Comparison of ENCODE assay signal across 23 cellular contexts in genomic region chr1:30186586-30186985, GRCh38.
DNase-seq lines count a peak whose midpoint lies in the region; ATAC-seq and TF ChIP-seq lines count a peak whose summit lies in the region.
"Had no signal": no experiment of that assay in that cellular context is flagged by ENCODE, and none has a peak within 500 bp of the region (broad histone marks: within the 10 kb centered on the region; RNA-seq: fewer than 3 reads in every experiment).

No MANE protein-coding gene starts in this region.

- peak; percentile 20 for DNase-seq in endodermal cell
- DNase-seq in esophagus muscularis mucosa (ENCODE audit: extremely low spot score) = peak; percentile 60
- peak; percentile 7 for DNase-seq in sciatic nerve (ENCODE audit: low spot score)
- no peak for DNase-seq in HEK293T (ENCODE audit: extremely low spot score)
- no peak for DNase-seq in NCI-H2227 treated with DMSO at 0.1 percent for 48 hours (lab: John Stamatoyannopoulos, UW)
- DNase-seq: 8988T; ACHN; BE2C; C1 segment of cervical spinal cord; CD4-positive, alpha-beta memory T cell; CD4-positive, CD25-positive, alpha-beta regulatory T cell; CD8-positive, alpha-beta memory T cell; COR-L47; DMS 273 treated with DMSO at 0.1 percent for 48 hours; DMS153; DMS53; DMS79; DND-41; EL; GDM1 had no signal

- no peak for ATAC-seq in sciatic nerve
- ATAC-seq: GM12878 had no signal

- H3K27me3 Mint-ChIP-seq in endodermal cell (ENCODE audit: insufficient read depth) = no peaks in the 10 kb centered on the region
- H3K27me3 Mint-ChIP-seq: CD4-positive, CD25-positive, alpha-beta regulatory T cell had no signal

- H3K4me3 ChIP-seq in endodermal cell (ENCODE audit: low read length) (no peak overlapping the region), esophagus muscularis mucosa (no peak overlapping the region)
- H3K4me3 ChIP-seq: BLaER1, GM12878 had no signal

- H3K4me1 ChIP-seq in endodermal cell (ENCODE audit: control insufficient read depth, insufficient read depth, low read length) (no peaks in the 10 kb centered on the region), esophagus muscularis mucosa (peaks cover 9 to 15% (median 12%) of the 10 kb centered on the region in 4 donors)
- H3K4me1 ChIP-seq: BE2C, BLaER1 had no signal

- TF ChIP-seq CTCF in endodermal cell (conservative IDR thresholded peaks at IDR 0.05) = no peak
- no peak for TF ChIP-seq CTCF in esophagus muscularis mucosa (IDR thresholded peaks at IDR 0.05)

- no peak overlapping the region for H3K27ac Mint-ChIP-seq in endodermal cell
- H3K27ac Mint-ChIP-seq: CD14-positive monocyte; CD4-positive, alpha-beta memory T cell; CD4-positive, CD25-positive, alpha-beta regulatory T cell; CD8-positive, alpha-beta memory T cell had no signal

- CTCF ChIA-PET in HEK293T (lab: Yijun Ruan, JAX) = no interaction called here

- H3K9me3 ChIP-seq in endodermal cell (ENCODE audit: control insufficient read depth, low read length) (no peaks in the 10 kb centered on the region), esophagus muscularis mucosa (no peaks in the 10 kb centered on the region)
- H3K9me3 ChIP-seq: BE2C, BLaER1 had no signal

- TF ChIP-seq EP300 in esophagus muscularis mucosa (IDR thresholded peaks at IDR 0.05) = no peak

- no peak for TF ChIP-seq POLR2A in esophagus muscularis mucosa (IDR thresholded peaks at IDR 0.05; ENCODE audit: low read depth)

- H3K4me1 Mint-ChIP-seq in endodermal cell = peaks cover 2% of the 10 kb centered on the region

- no peaks in the 10 kb centered on the region for H3K9me3 Mint-ChIP-seq in endodermal cell
- H3K9me3 Mint-ChIP-seq: CD8-positive, alpha-beta memory T cell had no signal

- H3K27me3 ChIP-seq in endodermal cell (ENCODE audit: control insufficient read depth, insufficient read depth, low read length, poor library complexity, severe bottlenecking) (no peaks in the 10 kb centered on the region), esophagus muscularis mucosa (peaks cover 0 to 25% (median 3%) of the 10 kb centered on the region in 4 donors)
- H3K27me3 ChIP-seq: BE2C, BLaER1 had no signal

- H3K9ac ChIP-seq in endodermal cell (ENCODE audit: extremely low read depth, low read length, poor library complexity, severe bottlenecking) = no peak overlapping the region
- H3K9ac ChIP-seq: BLaER1 had no signal

- POLR2A ChIA-PET in HEK293T (lab: Yijun Ruan, JAX) = no interaction called here

- H3K36me3 ChIP-seq in endodermal cell (ENCODE audit: control insufficient read depth, insufficient read depth, low read length) (no peaks in the 10 kb centered on the region), esophagus muscularis mucosa (no peaks in the 10 kb centered on the region)
- H3K36me3 ChIP-seq: BE2C, BLaER1 had no signal

- no peak overlapping the region for H3K27ac ChIP-seq in endodermal cell (ENCODE audit: low read depth, low read length)
- no peak overlapping the region for H3K27ac ChIP-seq in esophagus muscularis mucosa (replicated peaks in 1 of 4)
- H3K27ac ChIP-seq: BLaER1 had no signal

- 27 to 45% methylated on average over 3 to 4 of the region's 4 CpGs for WGBS in endodermal cell (ENCODE audit: insufficient coverage in 1 of 2, insufficient read length in 1 of 2), 2 experiments
- WGBS in esophagus muscularis mucosa = 79% methylated on average over 4 of the region's 4 CpGs

- intact Hi-C loops in esophagus muscularis mucosa (cut with DNase I) = no loop called here
- intact Hi-C loops in sciatic nerve (cut with DNase I) = no loop called here

- H3K36me3 Mint-ChIP-seq in endodermal cell (ENCODE audit: low read depth) = no peaks in the 10 kb centered on the region
- H3K36me3 Mint-ChIP-seq: CD14-positive monocyte; CD4-positive, alpha-beta memory T cell; CD4-positive, CD25-positive, alpha-beta regulatory T cell; CD8-positive, alpha-beta memory T cell had no signal

- no peak overlapping the region for H3K4me3 Mint-ChIP-seq in endodermal cell
- H3K4me3 Mint-ChIP-seq: CD14-positive monocyte; CD4-positive, alpha-beta memory T cell; CD4-positive, CD25-positive, alpha-beta regulatory T cell; CD8-positive, alpha-beta memory T cell had no signal

TF ChIP-seq in HEK293T, 16 proteins besides CTCF, POLR2A, EP300 and RAD21:
- TF ChIP-seq TARDBP (IDR thresholded peaks at IDR 0.05) (no peak), NFRKB (IDR thresholded peaks at IDR 0.05) (no peak), PKNOX1 (IDR thresholded peaks at IDR 0.05) (no peak), ARNT (IDR thresholded peaks at IDR 0.05) (no peak), SUZ12 (IDR thresholded peaks at IDR 0.05) (no peak), FOXK2 (IDR thresholded peaks at IDR 0.05) (no peak), LEF1 (IDR thresholded peaks at IDR 0.05; ENCODE audit: borderline replicate concordance) (no peak), L3MBTL2 (conservative IDR thresholded peaks at IDR 0.05) (no peak), ELF4 (IDR thresholded peaks at IDR 0.05) (no peak), ZNF384 (IDR thresholded peaks at IDR 0.05) (no peak), FOXM1 (IDR thresholded peaks at IDR 0.05; ENCODE audit: borderline replicate concordance) (no peak), CTBP1 (IDR thresholded peaks at IDR 0.05; ENCODE audit: borderline replicate concordance) (no peak), FOXA1 (IDR thresholded peaks at IDR 0.05) (no peak)

Comparison
In these comparisons a context has a peak if more than half of its experiments do, and no peak if none do; other contexts are left out.
1. DNase-seq: peak in endodermal cell (single experiment), esophagus muscularis mucosa (single experiment) and sciatic nerve (single experiment); none in HEK293T (single experiment) and NCI-H2227 treated with DMSO at 0.1 percent for 48 hours (single experiment).